16 cellular contexts compared by ENCODE assay signal in genomic region chr22:48894064-48894671, GRCh38.
DNase-seq lines count a peak whose midpoint lies in the region; ATAC-seq and TF ChIP-seq lines count a peak whose summit lies in the region.
"Had no signal": no experiment of that assay in that cellular context is flagged by ENCODE, and none has a peak within 500 bp of the region (broad histone marks: within the 10 kb centered on the region; RNA-seq: fewer than 3 reads in every experiment).

No MANE protein-coding gene starts in this region.

- no peaks in the 10 kb centered on the region for H3K9me3 Mint-ChIP-seq in stimulated activated memory B cell treated with anti-CD40 and anti-IgM and Interleukin-4, amounts not matched to agents 10 μg/mL and 1 μg/mL and 100 μg/mL, for 72 hours

- H3K36me3 ChIP-seq in OCI-LY1 (ENCODE audit: insufficient read depth, low read length) (no peaks in the 10 kb centered on the region), hepatocyte (replicated peaks; ENCODE audit: insufficient read depth, low read depth) (no peaks in the 10 kb centered on the region), upper lobe of right lung (no peaks in the 10 kb centered on the region), testis (ENCODE audit: low read depth, missing control alignments) (no peaks in the 10 kb centered on the region)
- H3K36me3 ChIP-seq: BE2C had no signal

- H3K4me3 Mint-ChIP-seq in stimulated activated memory B cell treated with anti-CD40 and anti-IgM and Interleukin-4, amounts not matched to agents 10 μg/mL and 1 μg/mL and 100 μg/mL, for 72 hours, result no peak overlapping the region

- H4K20me1 ChIP-seq in OCI-LY1 (ENCODE audit: insufficient read depth, low read length) (no peaks in the 10 kb centered on the region), hepatocyte (ENCODE audit: insufficient read depth, poor library complexity, severe bottlenecking) (no peaks in the 10 kb centered on the region)

- H2AFZ ChIP-seq in OCI-LY1 (ENCODE audit: low read length) (no peak overlapping the region), hepatocyte (no peak overlapping the region)

- H3K27me3 ChIP-seq in OCI-LY1 (ENCODE audit: insufficient read depth, low read length) (no peaks in the 10 kb centered on the region), hepatocyte (no peaks in the 10 kb centered on the region), upper lobe of right lung (no peaks in the 10 kb centered on the region), testis (no peaks in the 10 kb centered on the region)
- H3K27me3 ChIP-seq: BE2C had no signal

- H3K4me1 Mint-ChIP-seq in stimulated activated memory B cell treated with anti-CD40 and anti-IgM and Interleukin-4, amounts not matched to agents 10 μg/mL and 1 μg/mL and 100 μg/mL, for 72 hours, result no peaks in the 10 kb centered on the region

- H3K36me3 Mint-ChIP-seq in stimulated activated memory B cell treated with anti-CD40 and anti-IgM and Interleukin-4, amounts not matched to agents 10 μg/mL and 1 μg/mL and 100 μg/mL, for 72 hours, result no peaks in the 10 kb centered on the region

- WGBS in hepatocyte (ENCODE audit: low lambda C conversion rate, missing lambda C conversion rate), result 76% methylated on average over 22 of the region's 23 CpGs
- WGBS in testis, 2 donors, result 83 to 88% methylated on average over 11 to 23 of the region's 23 CpGs

- H3K79me2 ChIP-seq in OCI-LY1 (ENCODE audit: insufficient read depth, low read length) (no peaks in the 10 kb centered on the region), hepatocyte (no peaks in the 10 kb centered on the region)

- peak; percentile 58 for DNase-seq in activated effector memory CD4-positive, alpha-beta T cell treated with anti-CD3 and anti-CD28 coated beads, Interleukin-2, amount 50 U/mL, for 16 hours
- no peak for DNase-seq in activated effector memory CD4-positive, alpha-beta T cell treated with Interleukin-2 at 50 U/mL for 16 hours
- DNase-seq in hepatocyte (ENCODE audit: low spot score) (no peak), upper lobe of right lung (peak; percentile 47), testis (no peak), NCI-H446 treated with DMSO at 0.1 percent for 48 hours (lab: John Stamatoyannopoulos, UW) (no peak)
- DNase-seq: activated T-cell treated with anti-CD3 and anti-CD28 coated beads for 4 hours, aorta, BE2C, dermis blood vessel endothelial cell, midbrain, NCI-H524 treated with DMSO at 0.1 percent for 48 hours, psoas muscle had no signal

- no peak overlapping the region for H3K27ac ChIP-seq in OCI-LY1 (ENCODE audit: low read depth, low read length, poor library complexity, severe bottlenecking)
- no peak overlapping the region for H3K27ac ChIP-seq in hepatocyte
- H3K27ac ChIP-seq in upper lobe of right lung, result no peak overlapping the region
- H3K27ac ChIP-seq in testis, result no peak overlapping the region
- H3K27ac ChIP-seq: psoas muscle had no signal

- no peaks in the 10 kb centered on the region for H3K9me2 ChIP-seq in OCI-LY1 (ENCODE audit: low read depth, low read length)
- H3K9me2 ChIP-seq in hepatocyte (replicated peaks; ENCODE audit: insufficient read depth), result no peaks in the 10 kb centered on the region

- peaks cover 19% of the 10 kb centered on the region for H3K27me3 Mint-ChIP-seq in stimulated activated memory B cell treated with anti-CD40 and anti-IgM and Interleukin-4, amounts not matched to agents 10 μg/mL and 1 μg/mL and 100 μg/mL, for 72 hours

- no peak overlapping the region for H3K9ac ChIP-seq in OCI-LY1 (ENCODE audit: low read length)

- no peak overlapping the region for H3K27ac Mint-ChIP-seq in stimulated activated memory B cell treated with anti-CD40 and anti-IgM and Interleukin-4, amounts not matched to agents 10 μg/mL and 1 μg/mL and 100 μg/mL, for 72 hours

- intact Hi-C loops in upper lobe of right lung (cut with DNase I) (no loop called here), testis (cut with DNase I; ENCODE audit: low total_unique reads) (no loop called here)

- no peaks in the 10 kb centered on the region for H3F3A ChIP-seq in OCI-LY1 (ENCODE audit: insufficient read depth, low read length)

- H3K9me3 ChIP-seq in OCI-LY1 (ENCODE audit: low read length), result no peaks in the 10 kb centered on the region
- H3K9me3 ChIP-seq in hepatocyte (ENCODE audit: low read depth), result no peaks in the 10 kb centered on the region
- H3K9me3 ChIP-seq in upper lobe of right lung, result no peaks in the 10 kb centered on the region
- H3K9me3 ChIP-seq in testis, result no peaks in the 10 kb centered on the region
- H3K9me3 ChIP-seq: BE2C, psoas muscle had no signal

- no peaks in the 10 kb centered on the region for H3K4me1 ChIP-seq in OCI-LY1 (ENCODE audit: insufficient read depth, low read length, severe bottlenecking)
- no peaks in the 10 kb centered on the region for H3K4me1 ChIP-seq in hepatocyte (ENCODE audit: insufficient read depth)
- no peaks in the 10 kb centered on the region for H3K4me1 ChIP-seq in upper lobe of right lung
- H3K4me1 ChIP-seq in testis, result no peaks in the 10 kb centered on the region
- H3K4me1 ChIP-seq: BE2C, psoas muscle had no signal

- TF ChIP-seq POLR2A in testis (IDR thresholded peaks at IDR 0.05), result no peak

- no peak overlapping the region for H3K4me3 ChIP-seq in OCI-LY1 (ENCODE audit: low read depth, low read length, poor library complexity, severe bottlenecking)
- H3K4me3 ChIP-seq in hepatocyte, result no peak overlapping the region
- H3K4me3 ChIP-seq in upper lobe of right lung, result no peak overlapping the region
- no peak overlapping the region for H3K4me3 ChIP-seq in testis
- H3K4me3 ChIP-seq: psoas muscle had no signal

- H3K4me2 ChIP-seq in OCI-LY1 (ENCODE audit: low read length) (no peak overlapping the region), hepatocyte (no peak overlapping the region)

- TF ChIP-seq CTCF in OCI-LY1 (IDR thresholded peaks at IDR 0.05; ENCODE audit: low read length), result peak; percentile 48; the same call in 1 of the 2 replicates
- peak; percentile 12 for TF ChIP-seq CTCF in hepatocyte (IDR thresholded peaks at IDR 0.05; ENCODE audit: poor library complexity)
- TF ChIP-seq CTCF in upper lobe of right lung (IDR thresholded peaks at IDR 0.05), result no peak
- TF ChIP-seq CTCF in testis (IDR thresholded peaks at IDR 0.05), result no peak

- no peak for ATAC-seq in upper lobe of right lung
- no peak for ATAC-seq in stimulated activated memory B cell treated with anti-CD40 and anti-IgM and Interleukin-4, amounts not matched to agents 10 μg/mL and 1 μg/mL and 100 μg/mL, for 72 hours
- ATAC-seq: psoas muscle, Right ventricle myocardium inferior had no signal

Comparison
In these comparisons a context has a peak if more than half of its experiments do, and no peak if none do; other contexts are left out.
1. DNase-seq: peak in activated effector memory CD4-positive, alpha-beta T cell treated with anti-CD3 and anti-CD28 coated beads, Interleukin-2, amount 50 U/mL, for 16 hours (single experiment) and upper lobe of right lung (single experiment); none in activated effector memory CD4-positive, alpha-beta T cell treated with Interleukin-2 at 50 U/mL for 16 hours (single experiment), hepatocyte (single experiment), testis (single experiment) and NCI-H446 treated with DMSO at 0.1 percent for 48 hours (single experiment).
2. CTCF ChIP-seq: peak in OCI-LY1 (single experiment) and hepatocyte (single experiment); none in upper lobe of right lung (single experiment) and testis (0 of 3).